Comparison of ENCODE assay signal across 11 cellular contexts in genomic region chr4:175435437-175435836, GRCh38.
DNase-seq lines count a peak whose midpoint lies in the region; ATAC-seq and TF ChIP-seq lines count a peak whose summit lies in the region.
"Had no signal": no experiment of that assay in that cellular context is flagged by ENCODE, and none has a peak within 500 bp of the region (broad histone marks: within the 10 kb centered on the region; RNA-seq: fewer than 3 reads in every experiment).

No MANE protein-coding gene starts in this region.

- no peak overlapping the region for H3K9ac ChIP-seq in colonic mucosa (ENCODE audit: low read depth in 2 of 2, low read length in 2 of 2)

- TF ChIP-seq CTCF in colonic mucosa (IDR thresholded peaks at IDR 0.05) (no peak), Peyer's patch (IDR thresholded peaks at IDR 0.05) (no peak)

- no peak for ATAC-seq in HG03460 (IDR thresholded peaks at IDR 0.05; ENCODE audit: unreplicated experiment)

- H3K27me3 ChIP-seq in colonic mucosa (no peaks in the 10 kb centered on the region), Peyer's patch (no peaks in the 10 kb centered on the region)
- H3K27me3 ChIP-seq: SJSA1 had no signal

- DNase-seq in ELF-1 (ENCODE audit: low read depth, low spot score) (peak; percentile 32), NCI-H1092 (lab: John Stamatoyannopoulos, UW) (peak; percentile 83), RPMI7951 (ENCODE audit: low read depth) (peak; percentile 35), left kidney (ENCODE audit: low read depth, low spot score) (peak; percentile 54), colonic mucosa (no peak), Peyer's patch (no peak)
- DNase-seq in activated T-cell treated with anti-CD3 and anti-CD28 coated beads, Interleukin-2, amount 50 U/mL, for 1 hour = no peak
- DNase-seq: aorta, GOT3 had no signal

- H3K36me3 ChIP-seq in colonic mucosa = no peaks in the 10 kb centered on the region
- no peaks in the 10 kb centered on the region for H3K36me3 ChIP-seq in Peyer's patch
- H3K36me3 ChIP-seq: SJSA1 had no signal

- TF ChIP-seq POLR2A in Peyer's patch (IDR thresholded peaks at IDR 0.05) = no peak

- H3K9me3 ChIP-seq in colonic mucosa = no peaks in the 10 kb centered on the region
- H3K9me3 ChIP-seq in Peyer's patch = no peaks in the 10 kb centered on the region
- H3K9me3 ChIP-seq: SJSA1 had no signal

- H3K4me1 ChIP-seq in colonic mucosa (no peaks in the 10 kb centered on the region), Peyer's patch (no peaks in the 10 kb centered on the region)
- H3K4me1 ChIP-seq: SJSA1 had no signal

- H3K27ac ChIP-seq in colonic mucosa (no peak overlapping the region), Peyer's patch (no peak overlapping the region)
- H3K27ac ChIP-seq: SJSA1 had no signal

- intact Hi-C loops in colonic mucosa (cut with DNase I) = no loop called here

- H3K4me3 ChIP-seq in colonic mucosa = no peak overlapping the region
- no peak overlapping the region for H3K4me3 ChIP-seq in Peyer's patch
- H3K4me3 ChIP-seq: SJSA1 had no signal

Comparison
In these comparisons a context has a peak if more than half of its experiments do, and no peak if none do; other contexts are left out.
1. DNase-seq: peak in ELF-1 (single experiment), NCI-H1092 (single experiment), RPMI7951 (single experiment) and left kidney (single experiment); none in activated T-cell treated with anti-CD3 and anti-CD28 coated beads, Interleukin-2, amount 50 U/mL, for 1 hour (single experiment), colonic mucosa (single experiment) and Peyer's patch (0 of 3).